18 cellular contexts compared by ENCODE assay signal in genomic region chr18:21907451-21907850, GRCh38.
DNase-seq lines count a peak whose midpoint lies in the region; ATAC-seq and TF ChIP-seq lines count a peak whose summit lies in the region.
"Had no signal": no experiment of that assay in that cellular context is flagged by ENCODE, and none has a peak within 500 bp of the region (broad histone marks: within the 10 kb centered on the region; RNA-seq: fewer than 3 reads in every experiment).

No MANE protein-coding gene starts in this region.

- peaks cover 13% of the 10 kb centered on the region for H3K27me3 Mint-ChIP-seq in mesothelial cell of epicardium (ENCODE audit: low read depth)
- H3K27me3 Mint-ChIP-seq in activated naive CD8-positive, alpha-beta T cell treated with anti-CD3 and anti-CD28 coated beads, Interleukin-2, amount 50 U/mL, for 24 hours, result peaks cover 5% of the 10 kb centered on the region

- intact Hi-C loops in Right ventricle myocardium inferior (cut with DNase I), result no loop called here

- H3K4me3 ChIP-seq in cardiac muscle cell, result no peak overlapping the region
- H3K4me3 ChIP-seq: A549; BLaER1 treated with 17β-estradiol and CSF1 and Interleukin-3, amounts not matched to agents 10 nM and 100 nM had no signal

- no peaks in the 10 kb centered on the region for H3K9me3 Mint-ChIP-seq in mesothelial cell of epicardium
- no peaks in the 10 kb centered on the region for H3K9me3 Mint-ChIP-seq in activated naive CD8-positive, alpha-beta T cell treated with anti-CD3 and anti-CD28 coated beads, Interleukin-2, amount 50 U/mL, for 24 hours
- H3K9me3 Mint-ChIP-seq: CD4-positive, alpha-beta T cell; CD8-positive, alpha-beta T cell had no signal

- H3K36me3 ChIP-seq in cardiac muscle cell, result no peaks in the 10 kb centered on the region
- H3K36me3 ChIP-seq: BLaER1 treated with 17β-estradiol and CSF1 and Interleukin-3, amounts not matched to agents 10 nM and 100 nM had no signal

- no peak for ATAC-seq in Right ventricle myocardium inferior
- ATAC-seq in activated naive CD8-positive, alpha-beta T cell treated with anti-CD3 and anti-CD28 coated beads, Interleukin-2, amount 50 U/mL, for 24 hours, result no peak
- ATAC-seq: A549; CD8-positive, alpha-beta T cell had no signal

- H3K27ac Mint-ChIP-seq in mesothelial cell of epicardium, result peak overlapping the region; percentile 64
- H3K27ac Mint-ChIP-seq in activated naive CD8-positive, alpha-beta T cell treated with anti-CD3 and anti-CD28 coated beads, Interleukin-2, amount 50 U/mL, for 24 hours, result no peak overlapping the region
- H3K27ac Mint-ChIP-seq: B cell; CD4-positive, alpha-beta T cell; CD8-positive, alpha-beta T cell had no signal

- DNase-seq in cardiac muscle cell (ENCODE audit: low read depth in 1 of 2, low spot score in 1 of 2) (peak in 1 of 2 donors; percentile 75), Right ventricle myocardium inferior (ENCODE audit: missing footprints) (no peak), amniotic epithelial cell (ENCODE audit: low read depth) (peak; percentile 12), mesothelial cell of epicardium (ENCODE audit: low spot score in 2 of 2, unreplicated experiment in 2 of 2) (no peak), epidermal melanocyte (ENCODE audit: insufficient read length, low spot score) (no peak)
- DNase-seq in activated naive CD8-positive, alpha-beta T cell treated with anti-CD3 and anti-CD28 coated beads, Interleukin-2, amount 50 U/mL, for 24 hours, result no peak
- DNase-seq: AML-193; Caco-2; Calu3; CD4-positive, alpha-beta T cell; CD8-positive, alpha-beta T cell; DMS79 treated with DMSO at 0.1 percent for 48 hours; GF-D8 had no signal

- peak overlapping the region; percentile 79 for H3K27ac ChIP-seq in cardiac muscle cell
- H3K27ac ChIP-seq: 22Rv1; A549; BLaER1 treated with 17β-estradiol and CSF1 and Interleukin-3, amounts not matched to agents 10 nM and 100 nM; C4-2B had no signal

- H3K4me1 ChIP-seq in cardiac muscle cell (ENCODE audit: low read depth), result peaks cover 40% of the 10 kb centered on the region
- H3K4me1 ChIP-seq: A549; BLaER1 treated with 17β-estradiol and CSF1 and Interleukin-3, amounts not matched to agents 10 nM and 100 nM had no signal

- H3K4me3 Mint-ChIP-seq in mesothelial cell of epicardium, result no peak overlapping the region
- no peak overlapping the region for H3K4me3 Mint-ChIP-seq in activated naive CD8-positive, alpha-beta T cell treated with anti-CD3 and anti-CD28 coated beads, Interleukin-2, amount 50 U/mL, for 24 hours
- H3K4me3 Mint-ChIP-seq: B cell; CD4-positive, alpha-beta T cell; CD8-positive, alpha-beta T cell had no signal

- H3K9me3 ChIP-seq in cardiac muscle cell (ENCODE audit: low read depth), result no peaks in the 10 kb centered on the region
- H3K9me3 ChIP-seq: A549; BLaER1 treated with 17β-estradiol and CSF1 and Interleukin-3, amounts not matched to agents 10 nM and 100 nM; Caco-2 had no signal

- H3K27me3 ChIP-seq in cardiac muscle cell, result no peaks in the 10 kb centered on the region
- H3K27me3 ChIP-seq: BLaER1 treated with 17β-estradiol and CSF1 and Interleukin-3, amounts not matched to agents 10 nM and 100 nM had no signal

- no peaks in the 10 kb centered on the region for H3K36me3 Mint-ChIP-seq in mesothelial cell of epicardium
- no peaks in the 10 kb centered on the region for H3K36me3 Mint-ChIP-seq in activated naive CD8-positive, alpha-beta T cell treated with anti-CD3 and anti-CD28 coated beads, Interleukin-2, amount 50 U/mL, for 24 hours (ENCODE audit: low read depth)
- H3K36me3 Mint-ChIP-seq: CD8-positive, alpha-beta T cell had no signal

- TF ChIP-seq CTCF in cardiac muscle cell (IDR thresholded peaks at IDR 0.05; ENCODE audit: low read depth, low read length) (no peak), mesothelial cell of epicardium (IDR thresholded peaks at IDR 0.05; ENCODE audit: unreplicated experiment) (no peak)

- H3K4me1 Mint-ChIP-seq in mesothelial cell of epicardium, result peaks cover 52% of the 10 kb centered on the region
- no peaks in the 10 kb centered on the region for H3K4me1 Mint-ChIP-seq in activated naive CD8-positive, alpha-beta T cell treated with anti-CD3 and anti-CD28 coated beads, Interleukin-2, amount 50 U/mL, for 24 hours
- H3K4me1 Mint-ChIP-seq: B cell had no signal
